ENCODE assay signal across 8 cellular contexts in the genomic region with DNA sequence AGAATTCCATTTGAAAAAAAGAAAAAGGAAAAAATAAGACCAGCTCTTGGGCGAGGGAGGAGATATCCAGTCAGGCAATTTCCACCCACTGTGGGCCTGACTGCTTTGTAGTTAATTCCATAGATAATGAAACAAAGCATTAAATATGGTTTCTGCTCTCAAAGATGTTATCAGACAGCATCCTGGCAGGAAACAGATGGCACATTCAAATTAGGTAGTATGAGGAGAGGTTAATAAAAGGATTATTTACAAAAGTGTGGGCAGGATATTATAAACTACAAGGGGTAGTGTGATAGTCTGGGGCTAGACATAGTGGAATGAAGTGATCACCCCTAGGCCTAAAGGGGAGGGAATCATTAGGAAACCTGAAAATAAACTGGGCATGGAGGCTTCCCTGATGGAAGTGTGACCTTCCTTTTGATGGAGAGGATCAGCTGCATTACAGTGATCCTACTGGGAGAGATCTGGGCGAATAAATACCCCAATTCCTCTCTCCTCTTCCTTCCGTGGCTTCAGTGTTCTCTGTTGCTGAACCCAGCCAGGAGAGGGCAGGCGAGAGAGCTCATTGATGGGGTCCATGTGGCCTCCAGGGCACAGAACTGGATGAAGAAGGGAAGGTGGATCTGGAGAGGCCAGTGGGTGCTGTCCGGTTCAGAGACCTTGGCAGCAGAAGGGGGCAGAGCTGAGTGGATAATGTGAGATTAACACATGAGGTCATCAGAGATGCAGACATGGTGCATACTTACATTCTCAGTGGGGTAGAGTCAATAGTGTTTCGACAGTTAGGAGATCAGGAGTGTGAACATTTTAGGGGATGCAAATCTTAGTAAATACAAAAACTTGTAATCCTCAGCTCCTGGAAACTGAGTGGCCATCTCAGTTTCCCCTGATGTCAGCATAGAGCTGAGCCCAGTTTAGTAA.
A peak's percentile ranks its signal among the peaks of the same experiment; 100 is the strongest.
DNase-seq lines count a peak whose midpoint lies in the region; ATAC-seq and TF ChIP-seq lines count a peak whose summit lies in the region.

No MANE protein-coding gene starts in this region.

- no peaks in the 10 kb centered on the region for H3K9me3 Mint-ChIP-seq in GM23338

- no peak overlapping the region for H3K4me3 Mint-ChIP-seq in GM23338

- H3K9me2 ChIP-seq in GM23338 (ENCODE audit: insufficient read depth) = 0 out of 2 replicates have a peak, but pooled peaks cover 6% of the 10 kb centered on the region

- ATAC-seq in GM23338 (peak; percentile 100), mucosa of descending colon (peak; percentile 46), GM19397 (IDR thresholded peaks at IDR 0.05; ENCODE audit: unreplicated experiment) (no peak), gastroesophageal sphincter (no peak)

- H3K36me3 Mint-ChIP-seq in GM23338 (ENCODE audit: low read depth) = no peaks in the 10 kb centered on the region

- no peaks in the 10 kb centered on the region for H3K79me2 ChIP-seq in GM23338 (replicated peaks; ENCODE audit: insufficient read depth)

- 62 to 67% methylated on average over 1 to 3 of the region's 6 CpGs for WGBS in gastroesophageal sphincter (ENCODE audit: low coverage in 1 of 2), 2 donors

- H4K20me1 ChIP-seq in GM23338 (replicated peaks; ENCODE audit: insufficient read depth) = no peaks in the 10 kb centered on the region

- no peaks in the 10 kb centered on the region for H3K4me1 ChIP-seq in GM23338 (ENCODE audit: insufficient read depth)
- no peaks in the 10 kb centered on the region for H3K4me1 ChIP-seq in mucosa of descending colon (ENCODE audit: low read depth)
- H3K4me1 ChIP-seq in gastroesophageal sphincter = no peaks in the 10 kb centered on the region

- TF ChIP-seq CTCF in GM06990 (IDR thresholded peaks at IDR 0.05; ENCODE audit: insufficient read depth, low read length, poor library complexity, severe bottlenecking) (peak; percentile 92), GM23338 (conservative IDR thresholded peaks at IDR 0.05; ENCODE audit: low read depth in 2 of 2) (peak; percentile 69 to 93), cardiac fibroblast (IDR thresholded peaks at IDR 0.05; ENCODE audit: low read depth, low read length) (peak; percentile 56), mucosa of descending colon (IDR thresholded peaks at IDR 0.05) (no peak), gastroesophageal sphincter (IDR thresholded peaks at IDR 0.05) (peak in 1 of 4 experiments; percentile 44)

- H3K9me3 ChIP-seq in mucosa of descending colon (no peaks in the 10 kb centered on the region), gastroesophageal sphincter (no peaks in the 10 kb centered on the region)

- H3K27ac Mint-ChIP-seq in GM23338 = no peak overlapping the region

- peaks cover 6% of the 10 kb centered on the region for H3K27me3 Mint-ChIP-seq in GM23338 (ENCODE audit: insufficient read depth, low read depth, poor library complexity)

- H3K36me3 ChIP-seq in GM06990 (ENCODE audit: control insufficient read depth, insufficient read depth, low read length) = no peaks in the 10 kb centered on the region
- H3K36me3 ChIP-seq in GM23338 (ENCODE audit: insufficient read depth) = no peaks in the 10 kb centered on the region
- H3K36me3 ChIP-seq in mucosa of descending colon (ENCODE audit: low read depth) = no peaks in the 10 kb centered on the region
- H3K36me3 ChIP-seq in gastroesophageal sphincter = no peaks in the 10 kb centered on the region

- no peak overlapping the region for H3K4me2 ChIP-seq in GM23338

- DNase-seq in GM06990 (ENCODE audit: extremely low read depth, insufficient read length) (peak; percentile 13), GM23338 (ENCODE audit: low spot score) (peak; percentile 81), NCI-H2081 treated with DMSO at 0.1 percent for 48 hours (lab: John Stamatoyannopoulos, UW) (peak; percentile 50), cardiac fibroblast (ENCODE audit: low read depth in 2 of 2) (peak; percentile 26 to 30), mucosa of descending colon (peak in 2 of 3 donors; percentile 37 to 58), NOMO-1 treated with DMSO at 0.1 percent for 48 hours (lab: John Stamatoyannopoulos, UW; ENCODE audit: unreplicated experiment) (no peak)

- TF ChIP-seq EP300 in gastroesophageal sphincter (IDR thresholded peaks at IDR 0.05) = no peak

- H2AFZ ChIP-seq in GM23338 = no peak overlapping the region

- H3K4me1 Mint-ChIP-seq in GM23338 = peaks cover 12% of the 10 kb centered on the region

- no peaks in the 10 kb centered on the region for H3F3A ChIP-seq in GM23338 (replicated peaks; ENCODE audit: low read depth)

- TF ChIP-seq POLR2A in gastroesophageal sphincter (IDR thresholded peaks at IDR 0.05) = no peak

- H3K27ac ChIP-seq in GM23338 (ENCODE audit: low read depth) = no peak overlapping the region
- no peak overlapping the region for H3K27ac ChIP-seq in gastroesophageal sphincter

- intact Hi-C loops in mucosa of descending colon (cut with DNase I, micrococcal nuclease) = no loop called here

- no peak overlapping the region for H3K4me3 ChIP-seq in GM06990 (replicated peaks; ENCODE audit: low read depth, low read length)
- H3K4me3 ChIP-seq in GM23338 = no peak overlapping the region
- H3K4me3 ChIP-seq in cardiac fibroblast (replicated peaks in 1 of 2; ENCODE audit: low read depth in 2 of 2, low read length in 2 of 2) = no peak overlapping the region
- H3K4me3 ChIP-seq in mucosa of descending colon = no peak overlapping the region
- no peak overlapping the region for H3K4me3 ChIP-seq in gastroesophageal sphincter

- H3K27me3 ChIP-seq in GM06990 (replicated peaks; ENCODE audit: control insufficient read depth, insufficient read depth, low read length) (no peaks in the 10 kb centered on the region), GM23338 (ENCODE audit: insufficient read depth) (no peaks in the 10 kb centered on the region), gastroesophageal sphincter (no peaks in the 10 kb centered on the region)

TF ChIP-seq in GM23338, 12 proteins besides CTCF, POLR2A, EP300 and RAD21:
- TF ChIP-seq ZNF462 (CRISPR knock-in tag; IDR thresholded peaks at IDR 0.05) (peak; percentile 92), EZH2 (IDR thresholded peaks at IDR 0.05; ENCODE audit: low read depth, unreplicated experiment) (no peak)
TF ChIP-seq in GM23338: peak in this region for 1.

Comparison
In these comparisons a context has a peak if more than half of its experiments do, and no peak if none do; other contexts are left out.
1. ATAC-seq: peak in GM23338 (single experiment) and mucosa of descending colon (single experiment); none in GM19397 (single experiment) and gastroesophageal sphincter (single experiment).